In the genomic region with DNA sequence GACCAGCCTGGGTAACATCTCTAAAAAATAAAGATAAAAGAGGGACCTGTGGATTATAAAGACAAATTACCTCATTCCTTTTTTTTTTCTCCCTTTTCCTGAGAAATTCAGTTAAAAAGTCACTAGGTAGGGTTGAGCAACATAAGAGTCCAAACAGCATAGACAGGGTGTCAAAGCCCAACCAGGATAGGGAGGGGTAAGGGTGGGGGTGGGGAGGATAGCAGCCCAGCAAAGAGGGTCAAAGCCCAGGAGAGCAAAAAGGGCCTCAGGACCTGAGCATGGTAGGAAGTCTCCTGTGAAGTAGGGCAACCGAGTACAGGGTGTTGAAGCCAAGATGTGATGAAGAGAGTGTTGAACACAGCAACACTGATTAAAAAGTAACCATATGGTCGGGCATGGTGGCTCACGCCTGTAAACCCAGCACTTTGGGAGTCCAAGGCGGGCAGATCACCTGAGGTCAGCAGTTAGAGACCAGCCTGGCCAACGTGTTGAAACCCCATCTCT, we compare ENCODE assay signal across 2 cellular contexts.
TF ChIP-seq lines count a peak whose summit lies in the region.

No MANE protein-coding gene starts in this region.

TF ChIP-seq in K562, 482 proteins besides CTCF, POLR2A, EP300 and RAD21:
- TF ChIP-seq TSC22D4 (tag; IDR thresholded peaks at IDR 0.05): no peak
- TF ChIP-seq TAF15 (IDR thresholded peaks at IDR 0.05; ENCODE audit: low read depth, low read length): no peak
- no peak for TF ChIP-seq GABPB2 (CRISPR knock-in tag; conservative IDR thresholded peaks at IDR 0.05)
- TF ChIP-seq HLTF (IDR thresholded peaks at IDR 0.05): no peak
- TF ChIP-seq RAD51 (IDR thresholded peaks at IDR 0.05; ENCODE audit: borderline replicate concordance, low read depth): no peak
- no peak for TF ChIP-seq SMARCA5 (IDR thresholded peaks at IDR 0.05)
- TF ChIP-seq TAF7 (tag; IDR thresholded peaks at IDR 0.05): no peak
- TF ChIP-seq ZNF507 (tag; conservative IDR thresholded peaks at IDR 0.05): no peak
- no peak for TF ChIP-seq ZNF232 (CRISPR knock-in tag; IDR thresholded peaks at IDR 0.05)
- no peak for TF ChIP-seq KAT2B (IDR thresholded peaks at IDR 0.05; ENCODE audit: low read depth, low read length)
TF ChIP-seq in K562: peak in this region for 0.

TF ChIP-seq in liver, 16 proteins besides CTCF, POLR2A, EP300 and RAD21:
- no peak for TF ChIP-seq YY1 (IDR thresholded peaks at IDR 0.05)
- TF ChIP-seq HNF4G (IDR thresholded peaks at IDR 0.05): peak; percentile 37
- peak; percentile 6 to 20 for TF ChIP-seq JUND (IDR thresholded peaks at IDR 0.05)
- peak; percentile 70 to 85 for TF ChIP-seq HNF4A (conservative IDR thresholded peaks at IDR 0.05)
- peak; percentile 9 for TF ChIP-seq TAF1 (conservative IDR thresholded peaks at IDR 0.05)
- no peak for TF ChIP-seq GABPA (IDR thresholded peaks at IDR 0.05 in 1 of 2, conservative IDR thresholded peaks at IDR 0.05 in 1 of 2)
- peak; percentile 67 for TF ChIP-seq SP1 (IDR thresholded peaks at IDR 0.05)
- TF ChIP-seq, protein P1, sequence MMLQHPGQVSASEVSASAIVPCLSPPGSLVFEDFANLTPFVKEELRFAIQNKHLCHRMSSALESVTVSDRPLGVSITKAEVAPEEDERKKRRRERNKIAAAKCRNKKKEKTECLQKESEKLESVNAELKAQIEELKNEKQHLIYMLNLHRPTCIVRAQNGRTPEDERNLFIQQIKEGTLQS (IDR thresholded peaks at IDR 0.05): peak; percentile 7
- peak in 1 of 2 donors; percentile 40 for TF ChIP-seq EGR1 (IDR thresholded peaks at IDR 0.05; ENCODE audit: low read depth in 2 of 2)
- TF ChIP-seq RXRA (IDR thresholded peaks at IDR 0.05): peak; percentile 80 to 91
TF ChIP-seq in liver: peak in this region for 8.
